Comparison of ENCODE assay signal across 8 cellular contexts in the genomic region with DNA sequence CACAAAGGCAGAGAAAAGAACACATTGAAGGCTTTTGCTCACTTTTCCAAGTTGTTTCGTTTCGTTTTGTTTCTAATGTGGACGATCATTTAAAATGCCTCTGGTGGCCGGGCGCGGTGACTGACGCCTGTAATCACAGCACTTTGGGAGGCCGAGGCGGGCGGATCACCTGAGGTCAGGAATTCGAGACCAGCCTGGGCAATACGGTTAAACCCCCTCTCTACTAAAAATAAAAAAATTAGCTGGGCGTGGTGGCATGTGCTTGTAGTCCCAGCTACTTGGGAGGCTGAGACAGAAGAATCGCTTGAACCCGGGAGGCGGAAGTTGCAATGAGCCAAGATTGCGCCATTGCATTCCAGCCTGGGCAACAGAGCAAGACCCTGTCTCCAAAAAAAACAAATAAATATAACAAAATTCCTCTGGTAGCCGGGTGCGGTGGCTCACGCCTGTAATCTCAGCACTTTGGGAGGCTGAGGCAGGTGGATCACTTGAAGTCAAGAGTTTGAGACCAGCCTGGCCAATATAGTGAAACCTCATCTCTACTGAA. TPM values are rescaled to one million over a fixed set of nuclear protein-coding genes. Genes with fewer than 3 reads are reported as not detected.
DNase-seq lines count a peak whose midpoint lies in the region; ATAC-seq, FAIRE-seq and TF ChIP-seq lines count a peak whose summit lies in the region.
"Not testable (repeated sequence)": the region's sequence is repeated elsewhere in the genome, so short reads cannot be mapped to it uniquely, and the experiment has no call there.

No MANE protein-coding gene starts in this region.

- not testable (repeated sequence) for H3K36me3 Mint-ChIP-seq in activated T-helper 17 cell treated with anti-CD3 and anti-CD28 coated beads, Interleukin-2, amount 50 U/mL, for 72 hours (ENCODE audit: low read depth)

- peak; percentile 24 for TF ChIP-seq CTCF in GM12865 (IDR thresholded peaks at IDR 0.05; ENCODE audit: insufficient read depth, low read depth, low read length, missing control alignments)
- peak; percentile 25 for TF ChIP-seq CTCF in RWPE2 (IDR thresholded peaks at IDR 0.05; ENCODE audit: poor library complexity, severe bottlenecking)
- TF ChIP-seq CTCF in keratinocyte (optimal IDR thresholded peaks at IDR 0.05 in 1 of 3, IDR thresholded peaks at IDR 0.05 in 1 of 3, conservative IDR thresholded peaks at IDR 0.05 in 1 of 3; ENCODE audit: extremely low read depth in 1 of 3, insufficient read depth in 2 of 3, low read length in 3 of 3) = peak in 1 of 3 experiments; percentile 15
- TF ChIP-seq CTCF in prostate gland (IDR thresholded peaks at IDR 0.05) = peak in 2 of 4 experiments; percentile 5 to 35
- TF ChIP-seq CTCF in thyroid gland (IDR thresholded peaks at IDR 0.05) = peak in 3 of 6 experiments; percentile 26 to 51 (median 36)

- 23% methylated on average over 20 of the region's 20 CpGs for WGBS in prostate gland
- 21 to 25% methylated on average over 20 of the region's 20 CpGs for WGBS in thyroid gland, 2 donors

- not testable (repeated sequence) for H3K27ac Mint-ChIP-seq in activated T-helper 17 cell treated with anti-CD3 and anti-CD28 coated beads, Interleukin-2, amount 50 U/mL, for 72 hours

- peak overlapping the region; percentile 97 for H2AFZ ChIP-seq in keratinocyte (ENCODE audit: control insufficient read depth, low read length)

- not testable (repeated sequence) for H3K79me2 ChIP-seq in keratinocyte (ENCODE audit: control insufficient read depth, insufficient read depth, low read length)

- H3K9me3 Mint-ChIP-seq in activated T-helper 17 cell treated with anti-CD3 and anti-CD28 coated beads, Interleukin-2, amount 50 U/mL, for 72 hours = not testable (repeated sequence)

- H3K4me3 Mint-ChIP-seq in activated T-helper 17 cell treated with anti-CD3 and anti-CD28 coated beads, Interleukin-2, amount 50 U/mL, for 72 hours = peak overlapping the region; percentile 79

- H3K9me1 ChIP-seq in keratinocyte (ENCODE audit: control insufficient read depth, extremely low read depth, insufficient read depth, low read length) = not testable (repeated sequence)

- not testable (repeated sequence) for H3K27me3 Mint-ChIP-seq in activated T-helper 17 cell treated with anti-CD3 and anti-CD28 coated beads, Interleukin-2, amount 50 U/mL, for 72 hours

- peak; percentile 6 for ATAC-seq in HG03135 (IDR thresholded peaks at IDR 0.05; ENCODE audit: unreplicated experiment)
- not testable (repeated sequence) for ATAC-seq in RWPE2 (ENCODE audit: low read depth); activated T-helper 17 cell treated with anti-CD3 and anti-CD28 coated beads, Interleukin-2, amount 50 U/mL, for 72 hours (replicated peaks)

- not testable (repeated sequence) for TF ChIP-seq POLR2A in prostate gland (IDR thresholded peaks at IDR 0.05); thyroid gland (IDR thresholded peaks at IDR 0.05)

- H3K36me3 ChIP-seq in RWPE2 (ENCODE audit: low read depth); keratinocyte (ENCODE audit: control insufficient read depth in 2 of 2, extremely low read depth in 1 of 2, insufficient read depth in 2 of 2, low read length in 2 of 2); prostate gland; thyroid gland: not testable (repeated sequence)

- not testable (repeated sequence) for H3K4me1 ChIP-seq in RWPE2 (ENCODE audit: insufficient read depth, poor library complexity, severe bottlenecking); keratinocyte (ENCODE audit: control insufficient read depth, extremely low read depth, insufficient read depth, low read length); prostate gland (replicated peaks)
- peaks cover 21 to 25% of the 10 kb centered on the region in 2 donors for H3K4me1 ChIP-seq in thyroid gland

- not testable (repeated sequence) for FAIRE-seq in keratinocyte (lab: Jason Lieb, UNC)

- H3K4me3 ChIP-seq in GM12865 (ENCODE audit: low read depth, low read length) (peak overlapping the region; percentile 54), RWPE2 (ENCODE audit: severe bottlenecking) (peak overlapping the region; percentile 91), keratinocyte (ENCODE audit: control insufficient read depth in 2 of 3, extremely low read depth in 1 of 3, insufficient read depth in 2 of 3, low read depth in 1 of 3, low read length in 3 of 3) (peak overlapping the region; percentile 60 to 87 (median 84)), prostate gland (peak overlapping the region; percentile 82 to 86), thyroid gland (replicated peaks in 1 of 3) (peak overlapping the region; percentile 49 to 94 (median 72))

- not testable (repeated sequence) for DNase-seq in GM12865 (ENCODE audit: low read depth); RWPE2 (ENCODE audit: low spot score); keratinocyte (ENCODE audit: low read depth, low spot score); prostate gland (ENCODE audit: low spot score)
- peak; percentile 14 for DNase-seq in effector CD4-positive, alpha-beta T cell
- peak; percentile 51 to 61 for DNase-seq in thyroid gland

- dilution Hi-C loops in keratinocyte (cut with MboI; ENCODE audit: extremely low pct_ligation_motif_present, low sequenced_read_pairs) = not testable (repeated sequence)

- not testable (repeated sequence) for H4K20me1 ChIP-seq in keratinocyte (ENCODE audit: control insufficient read depth, extremely low read depth, insufficient read depth, low read length)

- H3K27me3 ChIP-seq in RWPE2 (ENCODE audit: insufficient read depth, poor library complexity, severe bottlenecking); keratinocyte (ENCODE audit: control insufficient read depth, extremely low read depth, insufficient read depth, low read length); prostate gland (replicated peaks; ENCODE audit: insufficient read depth); thyroid gland: not testable (repeated sequence)

- H3K27ac ChIP-seq in RWPE2 (ENCODE audit: poor library complexity, severe bottlenecking) (peak overlapping the region; percentile 68), keratinocyte (ENCODE audit: control insufficient read depth, insufficient read depth, low read length) (peak overlapping the region; percentile 81), prostate gland (peak overlapping the region; percentile 89 to 92), thyroid gland (peak overlapping the region; percentile 84 to 97 (median 94))

- peak overlapping the region; percentile 84 for H3K9ac ChIP-seq in keratinocyte (ENCODE audit: control insufficient read depth, extremely low read depth, insufficient read depth, low read length)

- intact Hi-C loops in prostate gland (cut with DNase I) = loop anchor here (5.0 kb wide), 2 partner anchors 42 to 243 kb away; partner anchors contain the start of genes RPS6KA2 and SFT2D1
- intact Hi-C loops in thyroid gland (cut with DNase I) = loop anchor here (10.0 kb wide), 1 partner anchor 49 kb away; no protein-coding TSS in a partner anchor

- H3K4me1 Mint-ChIP-seq in activated T-helper 17 cell treated with anti-CD3 and anti-CD28 coated beads, Interleukin-2, amount 50 U/mL, for 72 hours = not testable (repeated sequence)

- H3K9me3 ChIP-seq in RWPE2 (ENCODE audit: severe bottlenecking); keratinocyte (ENCODE audit: control insufficient read depth, low read depth, low read length); prostate gland; thyroid gland: not testable (repeated sequence)

- peak overlapping the region; percentile 92 for H3K4me2 ChIP-seq in keratinocyte (ENCODE audit: control insufficient read depth, extremely low read depth, insufficient read depth, low read depth, low read length)

RNA-seq across cellular contexts. Expression of gene MPC1, which starts 1.1 kb away (rescaled TPM):
- total RNA-seq in activated T-helper 17 cell treated with anti-CD3 and anti-CD28 coated beads, Interleukin-2, amount 50 U/mL, for 72 hours = 10 to 100 TPM in 1 of 2 donors, 1 to 10 TPM in 1; 6.5 to 15.9 TPM
- polyA plus RNA-seq in keratinocyte = 19.3 to 26.4 TPM (median 24.0 TPM) in 3 replicates
- polyA plus RNA-seq in keratinocyte (2011; ENCODE audit: low read depth) = 8.0 TPM
- polyA plus RNA-seq in keratinocyte (2011; cell fraction: cytosol; rRNA removed) = 14.1 and 30.2 TPM in 2 replicates
- 15.3 and 16.1 TPM in 2 replicates for polyA plus RNA-seq in keratinocyte (2011; cell fraction: nucleus; rRNA removed)
- polyA plus RNA-seq in keratinocyte (2012; ENCODE audit: low replicate concordance) = 21.9 and 24.8 TPM in 2 replicates
- 4.1 to 18.5 TPM (median 8.3 TPM) in 3 replicates for polyA minus RNA-seq in keratinocyte
- polyA minus RNA-seq in keratinocyte (2011; cell fraction: cytosol; rRNA and poly(A)+ RNA removed) = 14.8 TPM
- 2.6 and 3.8 TPM in 2 replicates for polyA minus RNA-seq in keratinocyte (2011; cell fraction: nucleus; rRNA and poly(A)+ RNA removed)
- total RNA-seq in prostate gland = 10 to 100 TPM; 25.3 to 58.9 TPM
- total RNA-seq in thyroid gland = 100 to 1,000 TPM in 2 of 4 donors, 10 to 100 TPM in 2; 69.1 to 128 (median 103) TPM

RNA-seq across cellular contexts. Expression of gene SFT2D1, which starts 41.5 kb away (rescaled TPM):
- total RNA-seq in activated T-helper 17 cell treated with anti-CD3 and anti-CD28 coated beads, Interleukin-2, amount 50 U/mL, for 72 hours = 10 to 100 TPM; 40.1 to 43.8 TPM
- polyA plus RNA-seq in keratinocyte = 46.6 to 84.3 TPM (median 58.8 TPM) in 3 replicates
- polyA plus RNA-seq in keratinocyte (2011; ENCODE audit: low read depth) = 10.1 TPM
- 45.1 and 82.7 TPM in 2 replicates for polyA plus RNA-seq in keratinocyte (2011; cell fraction: cytosol; rRNA removed)
- 51.2 and 67.7 TPM in 2 replicates for polyA plus RNA-seq in keratinocyte (2011; cell fraction: nucleus; rRNA removed)
- polyA plus RNA-seq in keratinocyte (2012; ENCODE audit: low replicate concordance) = 44.4 and 48.0 TPM in 2 replicates
- 18.2 to 34.5 TPM (median 23.5 TPM) in 3 replicates for polyA minus RNA-seq in keratinocyte
- 22.1 TPM for polyA minus RNA-seq in keratinocyte (2011; cell fraction: cytosol; rRNA and poly(A)+ RNA removed)
- polyA minus RNA-seq in keratinocyte (2011; cell fraction: nucleus; rRNA and poly(A)+ RNA removed) = 9.1 and 20.2 TPM in 2 replicates
- total RNA-seq in prostate gland (10 to 100 TPM; 64.8 to 72.3 TPM), thyroid gland (10 to 100 TPM; 36.8 to 53.5 (median 48.4) TPM)
